In the genomic region with DNA sequence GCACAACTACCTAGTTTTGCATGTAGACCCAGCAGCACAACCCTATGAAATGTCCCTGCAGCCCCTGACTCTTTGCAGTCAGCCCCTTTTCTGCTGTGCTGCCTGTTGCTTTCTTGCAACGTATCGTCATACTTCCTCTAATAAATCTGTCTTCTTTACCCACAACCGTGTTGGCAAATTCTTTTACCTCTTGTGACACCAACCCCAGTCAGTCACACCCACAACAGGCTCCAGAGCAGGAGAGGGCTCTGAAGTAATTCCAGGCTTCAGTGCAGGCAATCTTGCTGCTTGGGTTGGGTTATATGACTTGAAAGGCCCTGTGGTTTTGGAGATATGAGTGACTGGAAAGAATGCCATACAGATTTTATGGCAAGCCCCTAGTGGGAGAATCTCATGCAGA, we compare ENCODE assay signal across 18 cellular contexts.
DNase-seq lines count a peak whose midpoint lies in the region; ATAC-seq and TF ChIP-seq lines count a peak whose summit lies in the region.
"Had no signal": no experiment of that assay in that cellular context is flagged by ENCODE, and none has a peak within 500 bp of the region (broad histone marks: within the 10 kb centered on the region; RNA-seq: fewer than 3 reads in every experiment).

No MANE protein-coding gene starts in this region.

- H3K27ac ChIP-seq in HL-60 (replicated peaks) (peak overlapping the region; percentile 28), upper lobe of right lung (no peak overlapping the region)
- H3K27ac ChIP-seq: Peyer's patch had no signal

- intact Hi-C loops in upper lobe of right lung (cut with DNase I), result no loop called here

- no peaks in the 10 kb centered on the region for H3K27me3 ChIP-seq in HL-60 (ENCODE audit: insufficient read depth, poor library complexity, severe bottlenecking)
- H3K27me3 ChIP-seq in upper lobe of right lung, result no peaks in the 10 kb centered on the region
- H3K27me3 ChIP-seq: Peyer's patch had no signal

- TF ChIP-seq POLR2A in NB4 (IDR thresholded peaks at IDR 0.05; ENCODE audit: extremely low read depth, insufficient read length), result no peak

- no peaks in the 10 kb centered on the region for H3K4me1 ChIP-seq in upper lobe of right lung
- H3K4me1 ChIP-seq: Peyer's patch had no signal

- DNase-seq in HL-60 (ENCODE audit: low read depth in 1 of 2, low spot score in 1 of 2), result peak; percentile 74 to 94
- peak; percentile 75 for DNase-seq in NB4 (ENCODE audit: low read depth)
- DNase-seq in SIG-M5 (lab: John Stamatoyannopoulos, UW), result peak; percentile 24
- no peak for DNase-seq in upper lobe of right lung
- DNase-seq in LoVo (ENCODE audit: low spot score), result no peak
- no peak for DNase-seq in dermis blood vessel endothelial cell
- no peak for DNase-seq in SHP77 (lab: John Stamatoyannopoulos, UW)
- DNase-seq: CD4-positive, CD25-positive, alpha-beta regulatory T cell; EL; GOT3; HCEC 1CT; Karpas-422; MM.1S; NCI-H1417; NCI-H187; NCI-H446 treated with DMSO at 0.1 percent for 48 hours; NCI-H526 treated with DMSO at 0.1 percent for 48 hours; Peyer's patch had no signal

- H3K4me3 ChIP-seq in HL-60 (replicated peaks; ENCODE audit: insufficient read depth, low read length) (no peak overlapping the region), NB4 (ENCODE audit: low read depth, low read length) (no peak overlapping the region), upper lobe of right lung (no peak overlapping the region)
- H3K4me3 ChIP-seq: Peyer's patch had no signal

- peak; percentile 42 for ATAC-seq in upper lobe of right lung

- no peaks in the 10 kb centered on the region for H3K36me3 ChIP-seq in upper lobe of right lung
- H3K36me3 ChIP-seq: Peyer's patch had no signal

- no peaks in the 10 kb centered on the region for H3K9me3 ChIP-seq in upper lobe of right lung
- H3K9me3 ChIP-seq: Peyer's patch had no signal

- TF ChIP-seq CTCF in HL-60 (IDR thresholded peaks at IDR 0.05; ENCODE audit: insufficient read depth, low read length), result no peak
- TF ChIP-seq CTCF in NB4 (IDR thresholded peaks at IDR 0.05; ENCODE audit: low read depth, low read length), result no peak
- TF ChIP-seq CTCF in upper lobe of right lung (IDR thresholded peaks at IDR 0.05), result no peak

Comparison
In these comparisons a context has a peak if more than half of its experiments do, and no peak if none do; other contexts are left out.
1. DNase-seq: peak in HL-60 (2 of 2), NB4 (single experiment) and SIG-M5 (single experiment); none in upper lobe of right lung (single experiment), LoVo (single experiment), dermis blood vessel endothelial cell (single experiment) and SHP77 (0 of 2).